Comparison of ENCODE assay signal across 8 cellular contexts in the genomic region with DNA sequence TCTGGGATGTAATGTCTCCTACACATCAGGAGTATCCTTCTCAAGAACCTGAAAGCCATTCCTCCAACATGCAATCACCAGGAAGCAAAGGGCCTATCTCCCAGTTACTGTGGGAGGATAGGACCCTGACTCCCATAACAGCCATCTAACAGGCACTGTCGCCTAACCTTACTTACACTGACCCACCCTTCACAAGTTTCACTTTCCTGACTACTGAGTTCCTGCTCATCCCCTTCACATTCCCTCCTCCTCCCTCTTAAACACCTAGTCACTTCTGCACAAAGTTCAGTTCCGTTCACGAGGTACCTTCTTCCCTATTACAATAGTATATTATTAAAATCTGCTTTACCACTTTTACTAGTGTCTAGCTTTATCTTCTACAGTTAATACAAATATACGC. TPM values are rescaled to one million over a fixed set of nuclear protein-coding genes. Genes with fewer than 3 reads are reported as not detected.
A peak's percentile ranks its signal among the peaks of the same experiment; 100 is the strongest.
DNase-seq lines count a peak whose midpoint lies in the region; ATAC-seq and TF ChIP-seq lines count a peak whose summit lies in the region.

No MANE protein-coding gene starts in this region.

- H4K20me1 ChIP-seq in OCI-LY1 (ENCODE audit: insufficient read depth, low read length) = no peaks in the 10 kb centered on the region

- DNase-seq in GM06990 (ENCODE audit: extremely low read depth, insufficient read length) (no peak), endothelial cell (ENCODE audit: low spot score) (no peak), progenitor cell of endocrine pancreas (ENCODE audit: low spot score, unreplicated experiment) (no peak), SHP77 (lab: John Stamatoyannopoulos, UW) (no peak), NCI-H510A treated with DMSO at 0.1 percent for 48 hours (lab: John Stamatoyannopoulos, UW) (no peak)
- no peak for DNase-seq in activated effector memory CD4-positive, alpha-beta T cell treated with anti-CD3 and anti-CD28 coated beads, Interleukin-2, amount 50 U/mL, for 16 hours

- H3K79me2 ChIP-seq in OCI-LY1 (ENCODE audit: insufficient read depth, low read length) = peaks cover 14% of the 10 kb centered on the region

- no peaks in the 10 kb centered on the region for H3K9me3 Mint-ChIP-seq in endothelial cell (ENCODE audit: unreplicated experiment)
- no peaks in the 10 kb centered on the region for H3K9me3 Mint-ChIP-seq in progenitor cell of endocrine pancreas (ENCODE audit: low read depth)

- no peaks in the 10 kb centered on the region for H3K36me3 Mint-ChIP-seq in endothelial cell (ENCODE audit: low read depth, unreplicated experiment)
- H3K36me3 Mint-ChIP-seq in progenitor cell of endocrine pancreas (ENCODE audit: insufficient read depth) = peaks cover 7% of the 10 kb centered on the region

- H3K27me3 Mint-ChIP-seq in endothelial cell (ENCODE audit: unreplicated experiment) = peaks cover 8% of the 10 kb centered on the region
- H3K27me3 Mint-ChIP-seq in progenitor cell of endocrine pancreas = peaks cover 45% of the 10 kb centered on the region

- H3K9me3 ChIP-seq in OCI-LY1 (ENCODE audit: low read length) = no peaks in the 10 kb centered on the region

- no peaks in the 10 kb centered on the region for H3K9me2 ChIP-seq in OCI-LY1 (ENCODE audit: low read depth, low read length)

- peak overlapping the region; percentile 91 for H3K4me2 ChIP-seq in OCI-LY1 (ENCODE audit: low read length)

- H3K36me3 ChIP-seq in GM06990 (ENCODE audit: control insufficient read depth, insufficient read depth, low read length) (peaks cover 5% of the 10 kb centered on the region), OCI-LY1 (ENCODE audit: insufficient read depth, low read length) (peaks cover 14% of the 10 kb centered on the region; the same call in 1 of the 2 replicates)

- peaks cover 12% of the 10 kb centered on the region for H3K4me1 Mint-ChIP-seq in endothelial cell (ENCODE audit: unreplicated experiment)
- H3K4me1 Mint-ChIP-seq in progenitor cell of endocrine pancreas (ENCODE audit: low read depth) = peaks cover 7% of the 10 kb centered on the region

- H3K4me3 ChIP-seq in GM06990 (replicated peaks; ENCODE audit: low read depth, low read length) (peak overlapping the region; percentile 87), OCI-LY1 (ENCODE audit: low read depth, low read length, poor library complexity, severe bottlenecking) (peak overlapping the region; percentile 83)

- H3K4me3 Mint-ChIP-seq in endothelial cell (ENCODE audit: unreplicated experiment) (peak overlapping the region; percentile 47), progenitor cell of endocrine pancreas (ENCODE audit: low read depth) (peak overlapping the region; percentile 57)

- ATAC-seq in GM21360 (IDR thresholded peaks at IDR 0.05; ENCODE audit: unreplicated experiment) = no peak

- H3K27me3 ChIP-seq in GM06990 (replicated peaks; ENCODE audit: control insufficient read depth, insufficient read depth, low read length) (no peaks in the 10 kb centered on the region), OCI-LY1 (ENCODE audit: insufficient read depth, low read length) (no peaks in the 10 kb centered on the region)

- no peak overlapping the region for H2AFZ ChIP-seq in OCI-LY1 (ENCODE audit: low read length)

- H3K4me1 ChIP-seq in OCI-LY1 (ENCODE audit: insufficient read depth, low read length, severe bottlenecking) = peaks cover 47% of the 10 kb centered on the region

- H3K9ac ChIP-seq in OCI-LY1 (ENCODE audit: low read length) = peak overlapping the region; percentile 86

- no peak for TF ChIP-seq CTCF in GM06990 (IDR thresholded peaks at IDR 0.05; ENCODE audit: insufficient read depth, low read length, poor library complexity, severe bottlenecking)
- no peak for TF ChIP-seq CTCF in OCI-LY1 (IDR thresholded peaks at IDR 0.05; ENCODE audit: low read length)
- TF ChIP-seq CTCF in endothelial cell (IDR thresholded peaks at IDR 0.05; ENCODE audit: unreplicated experiment) = no peak
- no peak for TF ChIP-seq CTCF in progenitor cell of endocrine pancreas (IDR thresholded peaks at IDR 0.05; ENCODE audit: unreplicated experiment)

- no peak overlapping the region for H3K27ac ChIP-seq in OCI-LY1 (ENCODE audit: low read depth, low read length, poor library complexity, severe bottlenecking)

- H3K27ac Mint-ChIP-seq in endothelial cell (ENCODE audit: unreplicated experiment) (no peak overlapping the region), progenitor cell of endocrine pancreas (no peak overlapping the region)

- no peaks in the 10 kb centered on the region for H3F3A ChIP-seq in OCI-LY1 (ENCODE audit: insufficient read depth, low read length)

RNA-seq across cellular contexts. Expression of gene C17orf67, which starts 1.3 kb away (rescaled TPM):
- total RNA-seq in endothelial cell (ENCODE audit: unreplicated experiment) (1.7 TPM), progenitor cell of endocrine pancreas (0.65 and 1.1 TPM in 2 replicates)

RNA-seq across cellular contexts. Expression of gene DGKE, which starts 1.5 kb away (rescaled TPM):
- total RNA-seq in endothelial cell (ENCODE audit: unreplicated experiment) (3.3 TPM), progenitor cell of endocrine pancreas (2.8 and 3.3 TPM in 2 replicates)
